In the genomic region with DNA sequence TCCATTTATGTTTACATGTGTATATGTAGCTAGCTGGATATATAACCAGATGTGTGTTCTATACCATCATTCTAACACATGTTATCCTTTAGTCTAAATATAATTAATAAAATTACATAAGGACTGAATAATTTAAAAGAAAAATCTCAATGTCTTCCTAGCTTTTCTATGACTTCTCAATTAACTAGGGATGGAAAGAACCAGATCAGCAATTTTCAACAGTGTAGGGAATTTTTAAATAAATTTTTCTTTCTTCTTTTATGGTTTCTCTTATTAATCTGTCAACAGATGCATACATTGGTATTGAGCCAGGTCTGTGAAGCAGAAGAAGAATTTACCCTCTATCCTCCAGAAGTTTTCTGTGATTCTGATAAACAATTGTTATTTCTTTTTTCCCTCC, we compare ENCODE assay signal across 27 cellular contexts.
"Had no signal": no experiment of that assay in that cellular context is flagged by ENCODE, and none has a peak within 500 bp of the region (broad histone marks: within the 10 kb centered on the region; RNA-seq: fewer than 3 reads in every experiment).

No MANE protein-coding gene starts in this region.

- H3K27me3 ChIP-seq: stomach, suprapubic skin, testis, thyroid gland, tibial artery, tibial nerve, transverse colon, upper lobe of left lung, upper lobe of right lung, uterus, vagina had no signal

- DNase-seq: stimulated activated CD4-positive, alpha-beta T cell treated with anti-CD3 and anti-CD28 coated beads, Interleukin-2, amount 100 ng/mL, for 48 hours; stimulated activated CD4-positive, alpha-beta T cell treated with anti-CD3 and anti-CD28 coated beads, Interleukin-4, amount 100 ng/mL, for 1 hour; stimulated activated CD4-positive, alpha-beta T cell treated with anti-CD3 and anti-CD28 coated beads, Interleukin-4, amount 100 ng/mL, for 24 hours; stimulated activated CD4-positive, alpha-beta T cell treated with anti-CD3 and anti-CD28 coated beads, Interleukin-4, amount 100 ng/mL, for 4 hours; stimulated activated CD8-positive, alpha-beta memory T cell treated with anti-CD3 and anti-CD28 coated beads, Interleukin-4, amount 100 ng/mL, for 48 hours; stimulated activated naive B cell treated with anti-CD40 and anti-IgM and Interleukin-4, amounts not matched to agents 10 μg/mL and 1 μg/mL and 100 μg/mL, for 72 hours; stimulated activated naive CD4-positive, alpha-beta T cell; stimulated activated naive CD4-positive, alpha-beta T cell treated with Interleukin-2 at 50 U/mL for 16 hours; stimulated activated naive CD8-positive, alpha-beta T cell treated with anti-CD3 and anti-CD28 coated beads, Interleukin-15, amount 100 ng/mL, for 72 hours; stimulated activated naive CD8-positive, alpha-beta T cell treated with anti-CD3 and anti-CD28 coated beads, Interleukin-15, Interleukin-2, amounts not matched to agents 100 U/mL and 50 U/mL, for 24 hours; stomach; substantia nigra; testis; thyroid gland; tibial artery; transverse colon; trophoblast cell; upper lobe of left lung; upper lobe of right lung; uterus had no signal

- FAIRE-seq: urothelium cell line had no signal

- H3K36me3 ChIP-seq: stomach, suprapubic skin, thoracic aorta, thyroid gland, tibial artery, tibial nerve, transverse colon, upper lobe of left lung, upper lobe of right lung, uterus, vagina had no signal

- H3K27ac ChIP-seq: stomach, suprapubic skin, testis, thoracic aorta, thyroid gland, tibial artery, tibial nerve, transverse colon, upper lobe of left lung, upper lobe of right lung, uterus, vagina had no signal

- ATAC-seq: stimulated activated effector memory CD8-positive, alpha-beta T cell treated with anti-CD3 and anti-CD28 coated beads, Interleukin-12 subunit alpha, Interleukin-12 subunit beta, amount 100 ng/mL, for 72 hours; stimulated activated memory B cell treated with anti-CD40 and anti-IgM and Interleukin-4, amounts not matched to agents 10 μg/mL and 1 μg/mL and 100 μg/mL, for 72 hours; stimulated activated naive B cell treated with anti-CD40 and anti-IgM and Interleukin-4, amounts not matched to agents 10 μg/mL and 1 μg/mL and 100 μg/mL, for 72 hours; stimulated activated naive CD8-positive, alpha-beta T cell treated with anti-CD3 and anti-CD28 coated beads, Interleukin-15, amount 100 ng/mL, for 72 hours; stimulated activated naive CD8-positive, alpha-beta T cell treated with anti-CD3 and anti-CD28 coated beads, Interleukin-15, Interleukin-2, amounts not matched to agents 100 U/mL and 50 U/mL, for 24 hours; upper lobe of right lung had no signal

- H3K9me3 ChIP-seq: stomach, suprapubic skin, testis, thoracic aorta, thyroid gland, tibial artery, tibial nerve, transverse colon, upper lobe of left lung, upper lobe of right lung, uterus, vagina had no signal

- H3K4me3 ChIP-seq: stomach, suprapubic skin, testis, thoracic aorta, thyroid gland, tibial artery, tibial nerve, transverse colon, upper lobe of left lung, upper lobe of right lung, uterus, vagina had no signal

- H3K4me1 ChIP-seq: stomach, suprapubic skin, testis, thyroid gland, tibial artery, tibial nerve, transverse colon, upper lobe of left lung, upper lobe of right lung, uterus, vagina had no signal
